Comparison of ENCODE assay signal across 8 cellular contexts in the genomic region with DNA sequence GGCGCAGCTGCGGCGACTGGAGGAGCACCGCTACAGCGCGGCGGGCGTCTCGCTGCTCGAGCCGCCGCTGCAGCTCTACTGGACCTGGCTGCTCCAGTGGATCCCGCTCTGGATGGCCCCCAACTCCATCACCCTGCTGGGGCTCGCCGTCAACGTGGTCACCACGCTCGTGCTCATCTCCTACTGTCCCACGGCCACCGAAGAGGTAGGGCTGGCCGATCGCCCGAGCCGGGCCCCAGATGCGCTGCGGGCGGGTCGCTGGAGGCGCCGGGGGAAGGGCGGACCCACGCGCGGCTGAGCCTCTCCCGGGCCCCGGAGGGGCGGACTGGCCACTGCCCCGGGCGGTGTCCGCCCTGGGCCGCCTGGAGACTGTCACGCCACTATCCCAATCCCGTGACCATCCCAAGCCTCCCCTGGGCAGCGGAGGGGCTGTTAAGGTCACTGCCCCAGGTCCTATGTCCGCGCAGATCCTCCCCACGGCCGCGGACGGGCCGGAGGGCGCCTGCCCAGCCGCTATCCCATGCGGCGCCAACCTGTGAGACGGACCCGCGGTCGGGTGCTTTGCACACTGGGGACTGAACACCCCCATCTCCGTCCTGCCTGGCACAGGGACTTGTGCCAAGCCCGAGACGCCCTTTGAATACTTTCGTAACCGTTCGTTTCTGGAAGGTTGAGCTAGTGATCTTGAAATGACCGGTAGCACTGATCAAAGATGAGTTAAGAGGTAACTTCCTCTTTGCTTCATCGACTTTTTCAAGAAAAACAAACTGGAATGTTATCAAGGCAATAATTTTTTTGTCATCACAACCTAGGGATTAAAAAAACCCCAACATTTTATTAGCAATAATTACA. TPM values are rescaled to one million over a fixed set of nuclear protein-coding genes. Genes with fewer than 3 reads are reported as not detected.
DNase-seq lines count a peak whose midpoint lies in the region; ATAC-seq, FAIRE-seq and TF ChIP-seq lines count a peak whose summit lies in the region.

No MANE protein-coding gene starts in this region.

- FAIRE-seq in GM18507 (lab: Jason Lieb, UNC) = no peak
- no peak for FAIRE-seq in D721Med (lab: Jason Lieb, UNC)

- peak; percentile 19 for ATAC-seq in HG02884 (IDR thresholded peaks at IDR 0.05; ENCODE audit: unreplicated experiment)

- DNase-seq in AG20443 (ENCODE audit: low spot score) (peak; percentile 84), GM18507 (ENCODE audit: extremely low spot score, insufficient read length, low read depth) (peak; percentile 17), NCI-H526 treated with DMSO at 0.1 percent for 48 hours (lab: John Stamatoyannopoulos, UW) (peak; percentile 47), glomerular endothelial cell (ENCODE audit: extremely low read depth, low read depth, low spot score) (peak; percentile 4), nephron progenitor cell (no peak), D721Med (ENCODE audit: insufficient read length, low spot score) (no peak)
- peak; percentile 63 for DNase-seq in activated effector memory CD4-positive, alpha-beta T cell treated with anti-CD3 and anti-CD28 coated beads, Interleukin-2, amount 50 U/mL, for 16 hours

- H3K36me3 Mint-ChIP-seq in nephron progenitor cell (ENCODE audit: low read depth) = no peaks in the 10 kb centered on the region

- peaks cover 4% of the 10 kb centered on the region for H3K9me3 Mint-ChIP-seq in nephron progenitor cell

- peaks cover 49% of the 10 kb centered on the region for H3K4me1 Mint-ChIP-seq in nephron progenitor cell

- H3K4me3 Mint-ChIP-seq in nephron progenitor cell = peak overlapping the region; percentile 93

- TF ChIP-seq CTCF in nephron progenitor cell (IDR thresholded peaks at IDR 0.05) (no peak), D721Med (IDR thresholded peaks at IDR 0.05; ENCODE audit: insufficient read depth, missing control alignments) (no peak)

- peaks cover 21% of the 10 kb centered on the region for H3K27me3 Mint-ChIP-seq in nephron progenitor cell (ENCODE audit: low read depth, poor library complexity)

- H3K27ac Mint-ChIP-seq in nephron progenitor cell = peak overlapping the region; percentile 91

RNA-seq across cellular contexts. Expression of gene CHPT1, which starts 0.7 kb away (rescaled TPM):
- total RNA-seq in glomerular endothelial cell = 23.9 and 28.1 TPM in 2 replicates

RNA-seq across cellular contexts. Expression of gene SYCP3, which starts 41.1 kb away (rescaled TPM):
- total RNA-seq in glomerular endothelial cell = 2.0 TPM in 1 of 2 replicates, not detected in the other

Comparison
In these comparisons a context has a peak if more than half of its experiments do, and no peak if none do; other contexts are left out.
1. DNase-seq: peak in AG20443 (single experiment), GM18507 (single experiment), NCI-H526 treated with DMSO at 0.1 percent for 48 hours (single experiment), activated effector memory CD4-positive, alpha-beta T cell treated with anti-CD3 and anti-CD28 coated beads, Interleukin-2, amount 50 U/mL, for 16 hours (single experiment) and glomerular endothelial cell (single experiment); none in nephron progenitor cell (single experiment) and D721Med (single experiment).